ENCODE assay signal across 18 cellular contexts in genomic region chr7:55118426-55118825, GRCh38.
"Had no signal": no experiment of that assay in that cellular context is flagged by ENCODE, and none has a peak within 500 bp of the region (broad histone marks: within the 10 kb centered on the region; RNA-seq: fewer than 3 reads in every experiment).

No MANE protein-coding gene starts in this region.

- H3K36me3 ChIP-seq: esophagus squamous epithelium, neutrophil, pancreas, right lobe of liver had no signal

- H3K27ac ChIP-seq: dorsolateral prefrontal cortex, neutrophil, pancreas, transverse colon had no signal

- DNase-seq: dorsolateral prefrontal cortex; effector CD4-positive, alpha-beta T cell; esophagus squamous epithelium; kidney; mesenchymal stem cell; mucosa of descending colon; naive B cell; pancreas; right lobe of liver; small intestine; stimulated activated CD4-positive, alpha-beta T cell treated with anti-CD3 and anti-CD28 coated beads, Interleukin-15, amount 100 ng/mL, for 24 hours; stimulated activated CD4-positive, alpha-beta T cell treated with anti-CD3 and anti-CD28 coated beads, Interleukin-2, amount 100 ng/mL, for 48 hours; stimulated activated naive B cell treated with anti-CD40 and anti-IgM and Interleukin-4, amounts not matched to agents 10 μg/mL and 1 μg/mL and 100 μg/mL, for 72 hours; transverse colon had no signal

- H3K9me3 ChIP-seq: esophagus squamous epithelium, mucosa of descending colon, neutrophil, pancreas, right lobe of liver, transverse colon had no signal

- H3K4me3 ChIP-seq: dorsolateral prefrontal cortex, esophagus squamous epithelium, lung, mucosa of descending colon, pancreas, right lobe of liver, transverse colon had no signal

- H3K27me3 ChIP-seq: esophagus squamous epithelium, neutrophil, pancreas, right lobe of liver, transverse colon had no signal

- ATAC-seq: left lobe of liver; mucosa of descending colon; natural killer cell treated with Interleukin-12 subunit alpha and Interleukin-12 subunit beta and Interleukin-15 and Interleukin-18, amount 100 ng/mL, for 72 hours; pancreas; right lobe of liver; stimulated activated naive B cell treated with anti-CD40 and anti-IgM and Interleukin-4, amounts not matched to agents 10 μg/mL and 1 μg/mL and 100 μg/mL, for 72 hours had no signal
